In the genomic region with DNA sequence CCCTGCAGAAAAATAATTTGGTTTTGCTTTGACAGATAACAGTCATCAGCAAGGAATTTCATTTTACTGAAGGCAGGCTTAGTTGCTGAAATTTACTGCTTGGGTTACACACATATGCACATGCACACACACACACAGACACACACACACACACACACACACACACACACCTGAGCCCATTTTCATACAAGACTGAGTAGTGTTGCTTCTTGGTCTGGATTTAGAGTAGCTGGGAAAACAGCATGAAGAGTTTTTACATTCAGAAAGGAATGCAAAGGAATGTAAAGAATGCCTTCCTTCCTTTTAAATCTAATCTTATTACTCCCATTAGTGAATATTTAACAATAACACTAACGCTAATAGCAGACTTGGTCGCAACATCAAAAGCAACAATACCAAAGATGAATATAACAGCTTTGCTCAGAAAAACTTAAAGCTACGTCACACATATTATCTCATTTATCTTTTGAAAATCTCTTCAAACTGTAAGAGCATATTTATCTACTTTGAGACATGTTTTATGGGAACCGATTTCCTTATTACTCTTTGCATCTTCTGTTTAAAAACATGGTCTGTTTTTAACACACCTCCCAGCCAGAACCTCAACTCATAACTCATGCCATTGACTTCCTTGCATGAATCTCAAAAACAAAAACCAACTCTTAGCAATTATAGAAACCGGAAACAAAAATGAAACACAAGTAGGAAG, we compare ENCODE assay signal across 8 cellular contexts. TPM values are rescaled to one million over a fixed set of nuclear protein-coding genes. Genes with fewer than 3 reads are reported as not detected.
DNase-seq lines count a peak whose midpoint lies in the region; ATAC-seq and TF ChIP-seq lines count a peak whose summit lies in the region.

No MANE protein-coding gene starts in this region.

- H3K4me3 ChIP-seq in ACC112 (ENCODE audit: low read depth, low read length) (peak overlapping the region; percentile 2; the same call in 1 of the 2 replicates), PC-3 (ENCODE audit: low read length) (no peak overlapping the region)

- no peaks in the 10 kb centered on the region for H3K4me1 Mint-ChIP-seq in MCF 10A (ENCODE audit: insufficient read depth, unreplicated experiment)

- intact Hi-C loops in PC-3 (cut with micrococcal nuclease) (no loop called here), MCF 10A (cut with micrococcal nuclease) (no loop called here)

- POLR2A ChIA-PET in PC-3 (lab: Charles Lee; ENCODE audit: unreplicated experiment) (no interaction called here), MCF 10A (lab: Yijun Ruan, JAX) (no interaction called here)

- ATAC-seq in GM19452 (IDR thresholded peaks at IDR 0.05; ENCODE audit: unreplicated experiment) (peak; percentile 52), PC-3 (no peak), foreskin keratinocyte (peak; percentile 17), HG03175 (IDR thresholded peaks at IDR 0.05; ENCODE audit: unreplicated experiment) (no peak)

- H2AFZ ChIP-seq in ACC112 (ENCODE audit: low read length, unreplicated experiment) (no peak overlapping the region), PC-3 (ENCODE audit: low read length) (no peak overlapping the region)

- H3K4me3 Mint-ChIP-seq in MCF 10A (ENCODE audit: unreplicated experiment), result no peak overlapping the region

- H3K36me3 Mint-ChIP-seq in MCF 10A (ENCODE audit: insufficient read depth, unreplicated experiment), result no peaks in the 10 kb centered on the region

- H3K27me3 Mint-ChIP-seq in MCF 10A (ENCODE audit: insufficient read depth, unreplicated experiment), result no peaks in the 10 kb centered on the region

- H3K9me3 ChIP-seq in PC-3 (ENCODE audit: low read length), result no peaks in the 10 kb centered on the region

- no peaks in the 10 kb centered on the region for H3K9me2 ChIP-seq in PC-3 (replicated peaks; ENCODE audit: low read length)

- H3K27ac ChIP-seq in ACC112 (ENCODE audit: low read depth, low read length), result peak overlapping the region; percentile 18; the same call in 1 of the 2 replicates
- no peak overlapping the region for H3K27ac ChIP-seq in PC-3 (ENCODE audit: low read length)
- no peak overlapping the region for H3K27ac ChIP-seq in foreskin keratinocyte

- H3K36me3 ChIP-seq in ACC112 (ENCODE audit: insufficient read depth, low read length), result 0 out of 2 replicates have a peak, but pooled peaks cover 4% of the 10 kb centered on the region
- H3K36me3 ChIP-seq in PC-3 (ENCODE audit: low read depth, low read length), result no peaks in the 10 kb centered on the region

- H3K27me3 ChIP-seq in ACC112 (ENCODE audit: insufficient read depth, low read length) (no peaks in the 10 kb centered on the region), PC-3 (ENCODE audit: low read length) (no peaks in the 10 kb centered on the region), foreskin keratinocyte (no peaks in the 10 kb centered on the region)

- BruUV-seq in PC-3 (replicated peaks; lab: Mats Ljungman, UMichigan), result no TSS peak
- BruUV-seq in MCF 10A (replicated peaks; lab: Mats Ljungman, UMichigan), result no TSS peak

- peaks cover 84% of the 10 kb centered on the region for H3K4me1 ChIP-seq in ACC112 (ENCODE audit: control insufficient read depth, insufficient read depth, low read length, unreplicated experiment)
- 0 out of 2 replicates have a peak, but pooled peaks cover 8% of the 10 kb centered on the region for H3K4me1 ChIP-seq in PC-3 (ENCODE audit: insufficient read depth, low read length)
- H3K4me1 ChIP-seq in foreskin keratinocyte, result peaks cover 13% of the 10 kb centered on the region

- no peak for TF ChIP-seq CTCF in PC-3 (conservative IDR thresholded peaks at IDR 0.05; ENCODE audit: low read depth, low read length)
- no peak for TF ChIP-seq CTCF in foreskin keratinocyte (conservative IDR thresholded peaks at IDR 0.05)
- TF ChIP-seq CTCF in GM20000 (IDR thresholded peaks at IDR 0.05; ENCODE audit: extremely low read depth, missing control alignments), result no peak
- no peak for TF ChIP-seq CTCF in MCF 10A (IDR thresholded peaks at IDR 0.05; ENCODE audit: unreplicated experiment)

- no peaks in the 10 kb centered on the region for H3F3A ChIP-seq in PC-3 (ENCODE audit: low read length, unreplicated experiment)

- no peak overlapping the region for H3K4me2 ChIP-seq in PC-3 (ENCODE audit: low read length)

- CTCF ChIA-PET in PC-3 (lab: Charles Lee) (interaction anchor here (0.7 kb wide), 1 partner anchor 190 kb away, joined by 3 read pairs; no protein-coding TSS in a partner anchor), MCF 10A (lab: Yijun Ruan, JAX) (interaction anchor here (0.6 kb wide), 2 partner anchors 12 to 131 kb away, joined by 4 to 5 read pairs; no protein-coding TSS in a partner anchor)

- H4K20me1 ChIP-seq in PC-3 (ENCODE audit: low read length), result no peaks in the 10 kb centered on the region

- DNase-seq in PC-3, result peak; percentile 16
- DNase-seq in foreskin keratinocyte, result peak; percentile 26 to 61
- no peak for DNase-seq in NCI-H526 (lab: John Stamatoyannopoulos, UW)
- DNase-seq in GM20000 (ENCODE audit: low spot score), result no peak
- DNase-seq in MCF 10A (ENCODE audit: unreplicated experiment), result no peak

- no peaks in the 10 kb centered on the region for H3K9me3 Mint-ChIP-seq in MCF 10A (ENCODE audit: unreplicated experiment)

- H3K79me2 ChIP-seq in ACC112 (ENCODE audit: control insufficient read depth, insufficient read depth, low read length, unreplicated experiment) (peaks cover 36% of the 10 kb centered on the region), PC-3 (ENCODE audit: low read length) (no peaks in the 10 kb centered on the region)

- no peak overlapping the region for H3K27ac Mint-ChIP-seq in MCF 10A (ENCODE audit: low read depth, unreplicated experiment)

- no peak overlapping the region for H3K9ac ChIP-seq in PC-3 (ENCODE audit: low read length)

RNA-seq across cellular contexts. Expression of a gene that starts 32.5 kb away (rescaled TPM):
- total RNA-seq in PC-3 (2014; rRNA removed), result 9.7 and 12.3 TPM in 2 replicates
- total RNA-seq in foreskin keratinocyte, result 29.3 and 33.9 TPM in 2 replicates
- 18.5 and 19.9 TPM in 2 replicates for polyA plus RNA-seq in foreskin keratinocyte
- total RNA-seq in MCF 10A (2022), result 2.1 and 4.5 TPM in 2 replicates

Comparison
In these comparisons a context has a peak if more than half of its experiments do, and no peak if none do; other contexts are left out.
1. ATAC-seq: peak in GM19452 (single experiment) and foreskin keratinocyte (single experiment); none in PC-3 (single experiment) and HG03175 (single experiment).
2. DNase-seq: peak in PC-3 (single experiment) and foreskin keratinocyte (2 of 2); none in NCI-H526 (0 of 2), GM20000 (single experiment) and MCF 10A (single experiment).